Comparison of ENCODE assay signal across 8 cellular contexts in genomic region chr1:206507395-206508129, GRCh38. TPM values are rescaled to one million over a fixed set of nuclear protein-coding genes. Genes with fewer than 3 reads are reported as not detected.
DNase-seq lines count a peak whose midpoint lies in the region; FAIRE-seq and TF ChIP-seq lines count a peak whose summit lies in the region.

RASSF5 (plus strand) TSS chr1:206507531; CDS start chr1:206507603, 72 bp downstream.

- H2AFZ ChIP-seq in H1 (ENCODE audit: low read length) = peak within 1 kb of the TSS; percentile 69; the same call in 1 of the 2 replicates

- no peaks in the 10 kb centered on the region for H3K9me3 ChIP-seq in H1 (ENCODE audit: insufficient read depth in 2 of 2, low read depth in 1 of 2, low read length in 1 of 2)

- H2BK120ac ChIP-seq in H1 (replicated peaks; ENCODE audit: low read depth, low read length) = no peak within 1 kb of the TSS

- peaks cover 0 to 5% of the 10 kb centered on the region in 2 experiments for H4K20me1 ChIP-seq in H1 (replicated peaks in 1 of 2; ENCODE audit: control insufficient read depth in 1 of 2, insufficient read depth in 2 of 2, low read length in 2 of 2)

- peaks cover 59% of the 10 kb centered on the region for H3K4me1 Mint-ChIP-seq in HFFc6 (ENCODE audit: low read depth)
- H3K4me1 Mint-ChIP-seq in mesothelial cell of epicardium = peaks cover 39% of the 10 kb centered on the region

- no peak within 1 kb of the TSS for H2AK5ac ChIP-seq in H1 (ENCODE audit: low read depth, low read length)

- no peak within 1 kb of the TSS for H3K56ac ChIP-seq in H1 (replicated peaks; ENCODE audit: insufficient read length, low read depth, low read length)

- no peak within 1 kb of the TSS for H4K91ac ChIP-seq in H1 (replicated peaks; ENCODE audit: insufficient read length, low read length)

- H3K79me2 ChIP-seq in H1 (ENCODE audit: control insufficient read depth in 1 of 2, insufficient read depth in 2 of 2, low read length in 2 of 2) = no peaks in the 10 kb centered on the region

- H2BK5ac ChIP-seq in H1 (ENCODE audit: low read depth, low read length) = no peak within 1 kb of the TSS

- H3K4me3 ChIP-seq in GM08714 (ENCODE audit: low read length) (peak within 1 kb of the TSS; percentile 66; the same call in 1 of the 2 replicates), H1 (ENCODE audit: extremely low read depth in 1 of 4, insufficient read depth in 2 of 4, low read depth in 3 of 4, low read length in 4 of 4) (peak within 1 kb of the TSS; percentile 37 to 71 (median 64))

- no peak within 1 kb of the TSS; a peak in 2 of 7 replicates for H3K9ac ChIP-seq in H1 (replicated peaks in 1 of 4; ENCODE audit: extremely low read depth in 1 of 4, low read depth in 3 of 4, low read length in 3 of 4)

- H2BK15ac ChIP-seq in H1 (ENCODE audit: low read length) = no peak within 1 kb of the TSS

- peaks cover 9% of the 10 kb centered on the region; the same call in 1 of the 2 replicates for H3K23me2 ChIP-seq in H1 (ENCODE audit: low read depth, low read length)

- H3K27ac ChIP-seq in H1 (ENCODE audit: low read depth, low read length) = no peak within 1 kb of the TSS

- no peak for TF ChIP-seq EP300 in H1 (IDR thresholded peaks at IDR 0.05; ENCODE audit: borderline replicate concordance in 1 of 2, low read depth in 2 of 2, low read length in 2 of 2)

- H3K23ac ChIP-seq in H1 (ENCODE audit: insufficient read length) = no peak within 1 kb of the TSS

- no peak for TF ChIP-seq RAD21 in H1 (IDR thresholded peaks at IDR 0.05 in 1 of 2, conservative IDR thresholded peaks at IDR 0.05 in 1 of 2; ENCODE audit: low read depth in 2 of 2, low read length in 2 of 2)

- H3K9me3 Mint-ChIP-seq in HFFc6 (no peaks in the 10 kb centered on the region), mesothelial cell of epicardium (no peaks in the 10 kb centered on the region)

- no peaks in the 10 kb centered on the region for H3K36me3 Mint-ChIP-seq in HFFc6 (ENCODE audit: low read depth)
- no peaks in the 10 kb centered on the region for H3K36me3 Mint-ChIP-seq in mesothelial cell of epicardium

- peak within 1 kb of the TSS; percentile 39 to 98 for H3K4me2 ChIP-seq in H1 (ENCODE audit: insufficient read depth in 1 of 2, low read depth in 2 of 2, low read length in 2 of 2)

- POLR2A ChIA-PET in H1 (lab: Charles Lee; ENCODE audit: partially characterized antibody) = interaction anchor here (0.7 to 3.3 kb wide), 13 partner anchors 9 to 78 kb away, joined by 3 to 23 read pairs (median 4); partner anchors contain the start of gene IKBKE

- 0 out of 2 replicates have a peak within 1 kb of the TSS, but pooled peaks have one; percentile 50 for H2BK12ac ChIP-seq in H1 (ENCODE audit: low read depth, low read length)

- H2BK20ac ChIP-seq in H1 (ENCODE audit: low read length) = no peak within 1 kb of the TSS

- CTCF ChIA-PET in H1 (lab: Charles Lee; ENCODE audit: partially characterized antibody) = interaction anchor here (0.8 to 13.3 kb wide), 21 partner anchors 8 to 176 kb away, joined by 3 to 167 read pairs (median 8); partner anchors contain the start of gene IKBKE

- no peak within 1 kb of the TSS for H4K5ac ChIP-seq in H1 (ENCODE audit: insufficient read length, low read depth, low read length)

- 3% methylated on average over 60 of the region's 88 CpGs; no CpG with 5 or more reads in 1 of the 2 experiments for WGBS in H1 (ENCODE audit: extremely low coverage in 1 of 2, insufficient coverage in 1 of 2, insufficient read length in 1 of 2, insufficient replicate concordance in 2 of 2, low coverage in 1 of 2, low lambda C conversion rate in 2 of 2, missing lambda C conversion rate in 1 of 2), 2 experiments

- peaks cover 17 to 49% (median 47%) of the 10 kb centered on the region in 4 experiments for H3K27me3 ChIP-seq in H1 (replicated peaks in 1 of 4; ENCODE audit: control insufficient read depth in 3 of 4, extremely low read depth in 1 of 4, insufficient read depth in 3 of 4, low read length in 3 of 4)

- H3K27ac Mint-ChIP-seq in HFFc6 (no peak within 1 kb of the TSS), mesothelial cell of epicardium (no peak within 1 kb of the TSS)

- TF ChIP-seq POLR2A in H1 (IDR thresholded peaks at IDR 0.05; ENCODE audit: control extremely low read depth in 1 of 2, low read depth in 2 of 2, low read length in 2 of 2) = peak; percentile 87 to 88

- FAIRE-seq in H1 (lab: Jason Lieb, UNC) = no peak

- no peaks in the 10 kb centered on the region for H3K36me3 ChIP-seq in H1 (ENCODE audit: control insufficient read depth in 2 of 4, insufficient read depth in 4 of 4, low read length in 3 of 4)

- peak within 1 kb of the TSS; percentile 74 for H3K4me3 Mint-ChIP-seq in HFFc6
- peak within 1 kb of the TSS; percentile 62 for H3K4me3 Mint-ChIP-seq in mesothelial cell of epicardium

- TF ChIP-seq CTCF in HFFc6 (IDR thresholded peaks at IDR 0.05) (no peak), H1 (IDR thresholded peaks at IDR 0.05; ENCODE audit: control extremely low read depth in 1 of 3, insufficient read depth in 1 of 3, low read depth in 1 of 3, low read length in 3 of 3) (no peak), mesothelial cell of epicardium (IDR thresholded peaks at IDR 0.05; ENCODE audit: unreplicated experiment) (no peak)

- no peak within 1 kb of the TSS; the same call in 1 of the 2 replicates for H3K18ac ChIP-seq in H1 (ENCODE audit: extremely low read depth, low read length)

- H3K79me1 ChIP-seq in H1 (ENCODE audit: low read depth, low read length) = no peaks in the 10 kb centered on the region

- peaks cover 2 to 15% (median 6%) of the 10 kb centered on the region in 4 experiments; a peak in 6 of 7 replicates for H3K4me1 ChIP-seq in H1 (replicated peaks in 1 of 4; ENCODE audit: control insufficient read depth in 3 of 4, insufficient read depth in 4 of 4, low read length in 3 of 4)

- DNase-seq in HFFc6 (peak; percentile 41), NCI-H2227 (lab: John Stamatoyannopoulos, UW; ENCODE audit: unreplicated experiment) (peak; percentile 83), H1 (ENCODE audit: low read depth in 1 of 2, low spot score in 2 of 2) (peak; percentile 27 to 94), mesothelial cell of epicardium (ENCODE audit: low spot score in 2 of 2, unreplicated experiment in 2 of 2) (peak in 1 of 2 experiments; percentile 61), GDM1 (lab: John Stamatoyannopoulos, UW) (no peak)
- DNase-seq in activated CD8-positive, alpha-beta memory T cell treated with anti-CD3 and anti-CD28 coated beads for 24 hours = peak; percentile 93
- DNase-seq in stimulated activated CD8-positive, alpha-beta memory T cell treated with anti-CD3 and anti-CD28 coated beads, Interleukin-2, amount 100 ng/mL, for 1 hour (ENCODE audit: low read depth in 2 of 2) = peak; percentile 62 to 67

- H3K14ac ChIP-seq in H1 (ENCODE audit: insufficient read length) = no peak within 1 kb of the TSS

- H3K4ac ChIP-seq in H1 (replicated peaks; ENCODE audit: insufficient read length, low read depth, low read length) = no peak within 1 kb of the TSS

- peaks cover 5% of the 10 kb centered on the region for H3K27me3 Mint-ChIP-seq in HFFc6 (ENCODE audit: insufficient read depth)
- H3K27me3 Mint-ChIP-seq in mesothelial cell of epicardium (ENCODE audit: low read depth) = peaks cover 88% of the 10 kb centered on the region

- peak within 1 kb of the TSS; percentile 75 for H4K8ac ChIP-seq in H1 (ENCODE audit: extremely low read depth, insufficient read depth, low read length)

TF ChIP-seq in H1, 55 proteins besides CTCF, POLR2A, EP300 and RAD21 (continues in another document):
- no peak for TF ChIP-seq SP1 (IDR thresholded peaks at IDR 0.05; ENCODE audit: low read depth, low read length)

RNA-seq across cellular contexts. Expression of gene RASSF5, which starts in this region (rescaled TPM):
- 1 to 10 TPM in 2 of 6 experiments, under 1 TPM in 4; 0.52 to 1.1 (median 0.82) TPM for total RNA-seq in HFFc6 (2021; fragmentation: NEBNext Ultra II Directional; extraction: Animal tissue kit (Norgen Biotek cat#: 25700))
- 1.8 and 2.3 TPM in 2 replicates for total RNA-seq in H1 (2021; fragmentation: NEBNext Ultra II Directional; extraction: Animal tissue kit (Norgen Biotek cat#: 25700))
- polyA plus RNA-seq in H1 (2011; rRNA removed) = 0.82 and 1.2 TPM in 2 replicates
- 1.00 TPM for polyA plus RNA-seq in H1 (2011; cell fraction: cytosol; rRNA removed)
- polyA plus RNA-seq in H1 (2011; cell fraction: nucleus; rRNA removed) = 3.0 TPM
- polyA plus RNA-seq in H1 (2012, experiment 1 of 2) = 0.83 to 1.0 TPM (median 1.0 TPM) in 4 replicates
- 0.83 TPM for polyA plus RNA-seq in H1 (2012, experiment 2 of 2)
- 1.3 TPM for polyA plus RNA-seq in H1 (2013, experiment 1 of 2)
- polyA plus RNA-seq in H1 (2013, experiment 2 of 2) = 1.7 TPM
- 0.95 and 2.3 TPM in 2 replicates for polyA minus RNA-seq in H1 (2011; rRNA and poly(A)+ RNA removed)
- 2.6 TPM for polyA minus RNA-seq in H1 (2011; cell fraction: cytosol; rRNA and poly(A)+ RNA removed)
- 2.4 TPM for polyA minus RNA-seq in H1 (2011; cell fraction: nucleus; rRNA and poly(A)+ RNA removed)
- total RNA-seq in mesothelial cell of epicardium = 6.5 to 7.0 TPM (median 6.8 TPM) in 3 replicates
